3 cellular contexts compared by ENCODE assay signal in the genomic region with DNA sequence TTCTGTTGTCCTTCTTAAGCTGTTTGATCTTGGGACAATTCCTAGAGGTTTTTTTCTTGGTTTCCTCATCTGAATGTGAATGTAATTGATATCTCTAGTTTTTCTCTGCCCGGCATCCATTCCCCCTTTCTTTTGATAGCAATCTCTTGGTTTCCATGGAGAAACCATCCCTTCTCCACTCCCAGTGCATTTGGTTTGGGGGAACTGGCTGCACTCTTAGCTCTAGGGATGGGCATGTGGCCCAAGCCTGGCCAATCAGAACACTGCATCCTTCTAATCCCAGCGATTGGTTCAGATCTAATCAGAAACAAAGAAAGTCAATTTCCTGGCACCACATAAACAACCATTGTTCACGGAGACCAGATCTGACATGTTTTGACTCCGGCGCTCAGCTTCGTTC.
TF ChIP-seq lines count a peak whose summit lies in the region.

No MANE protein-coding gene starts in this region.

TF ChIP-seq in IMR-90, 13 proteins besides CTCF, POLR2A, EP300 and RAD21:
- TF ChIP-seq BHLHE40 (IDR thresholded peaks at IDR 0.05; ENCODE audit: low read depth, low read length): no peak
- TF ChIP-seq, protein P1, sequence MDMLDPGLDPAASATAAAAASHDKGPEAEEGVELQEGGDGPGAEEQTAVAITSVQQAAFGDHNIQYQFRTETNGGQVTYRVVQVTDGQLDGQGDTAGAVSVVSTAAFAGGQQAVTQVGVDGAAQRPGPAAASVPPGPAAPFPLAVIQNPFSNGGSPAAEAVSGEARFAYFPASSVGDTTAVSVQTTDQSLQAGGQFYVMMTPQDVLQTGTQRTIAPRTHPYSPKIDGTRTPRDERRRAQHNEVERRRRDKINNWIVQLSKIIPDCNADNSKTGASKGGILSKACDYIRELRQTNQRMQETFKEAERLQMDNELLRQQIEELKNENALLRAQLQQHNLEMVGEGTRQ (IDR thresholded peaks at IDR 0.05; ENCODE audit: low read depth, low read length): peak; percentile 35; the same call in 1 of the 2 replicates
TF ChIP-seq in IMR-90: peak in this region for 1.

TF ChIP-seq in H1, 55 proteins besides CTCF, POLR2A, EP300 and RAD21:
- TF ChIP-seq MAFK (IDR thresholded peaks at IDR 0.05; ENCODE audit: low read depth, low read length) (no peak), RBBP5 (IDR thresholded peaks at IDR 0.05; ENCODE audit: borderline replicate concordance, low read depth, low read length) (no peak)
- TF ChIP-seq, protein P2, sequence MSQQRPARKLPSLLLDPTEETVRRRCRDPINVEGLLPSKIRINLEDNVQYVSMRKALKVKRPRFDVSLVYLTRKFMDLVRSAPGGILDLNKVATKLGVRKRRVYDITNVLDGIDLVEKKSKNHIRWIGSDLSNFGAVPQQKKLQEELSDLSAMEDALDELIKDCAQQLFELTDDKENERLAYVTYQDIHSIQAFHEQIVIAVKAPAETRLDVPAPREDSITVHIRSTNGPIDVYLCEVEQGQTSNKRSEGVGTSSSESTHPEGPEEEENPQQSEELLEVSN (IDR thresholded peaks at IDR 0.05): no peak
- TF ChIP-seq, protein P1 (IDR thresholded peaks at IDR 0.05; ENCODE audit: low read length): peak; percentile 22; the same call in 1 of the 2 replicates

TF ChIP-seq in GM12891, 5 proteins besides CTCF, POLR2A, EP300 and RAD21:
- TF ChIP-seq POU2F2 (IDR thresholded peaks at IDR 0.05; ENCODE audit: low read depth, low read length) (no peak), POLR2AphosphoS5 (IDR thresholded peaks at IDR 0.05; ENCODE audit: low read depth, low read length) (no peak), TAF1 (IDR thresholded peaks at IDR 0.05; ENCODE audit: low read depth, low read length) (no peak), SPI1 (IDR thresholded peaks at IDR 0.05; ENCODE audit: low read depth, low read length) (no peak), PAX5 (IDR thresholded peaks at IDR 0.05; ENCODE audit: insufficient read depth, low read length, severe bottlenecking) (no peak)
